In genomic region chr13:77511552-77511951, GRCh38 we compare ENCODE assay signal across 21 cellular contexts. TPM values are rescaled to one million over a fixed set of nuclear protein-coding genes. Genes with fewer than 3 reads are reported as not detected.
DNase-seq lines count a peak whose midpoint lies in the region; ATAC-seq and TF ChIP-seq lines count a peak whose summit lies in the region.
"Had no signal": no experiment of that assay in that cellular context is flagged by ENCODE, and none has a peak within 500 bp of the region (broad histone marks: within the 10 kb centered on the region; RNA-seq: fewer than 3 reads in every experiment).

No MANE protein-coding gene starts in this region.

- intact Hi-C loops in CD4-positive, alpha-beta memory T cell (cut with micrococcal nuclease), result no loop called here

- H3K27ac ChIP-seq in CD4-positive, alpha-beta memory T cell (ENCODE audit: low read depth, low read length), result no peak overlapping the region
- H3K27ac ChIP-seq: BLaER1 treated with 17β-estradiol and CSF1 and Interleukin-3, amounts not matched to agents 10 nM and 100 nM; Peyer's patch had no signal

- H3K4me3 ChIP-seq in CD4-positive, alpha-beta memory T cell (ENCODE audit: low read length in 2 of 2), result no peak overlapping the region
- H3K4me3 ChIP-seq: BLaER1 treated with 17β-estradiol and CSF1 and Interleukin-3, amounts not matched to agents 10 nM and 100 nM; Peyer's patch had no signal

- H3K36me3 Mint-ChIP-seq in CD4-positive, alpha-beta memory T cell, result no peaks in the 10 kb centered on the region
- H3K36me3 Mint-ChIP-seq in stimulated activated naive B cell treated with anti-CD40 and anti-IgM and Interleukin-4, amounts not matched to agents 10 μg/mL and 1 μg/mL and 100 μg/mL, for 72 hours, result no peaks in the 10 kb centered on the region

- DNase-seq in DMS53 (lab: John Stamatoyannopoulos, UW), result peak; percentile 15
- no peak for DNase-seq in DMS53 treated with DMSO at 0.1 percent for 48 hours (lab: John Stamatoyannopoulos, UW; ENCODE audit: unreplicated experiment)
- peak; percentile 43 for DNase-seq in NCI-H748 treated with DMSO at 0.1 percent for 48 hours (lab: John Stamatoyannopoulos, UW)
- peak; percentile 64 for DNase-seq in glomerular visceral epithelial cell (ENCODE audit: extremely low spot score)
- no peak for DNase-seq in stimulated activated naive CD4-positive, alpha-beta T cell treated with Interleukin-2 at 50 U/mL for 16 hours (lab: John Stamatoyannopoulos, UW)
- no peak for DNase-seq in CD4-positive, alpha-beta memory T cell
- no peak for DNase-seq in stimulated activated naive B cell treated with anti-CD40 and anti-IgM and Interleukin-4, amounts not matched to agents 10 μg/mL and 1 μg/mL and 100 μg/mL, for 72 hours
- DNase-seq: activated CD4-positive, alpha-beta T cell treated with anti-CD3 and anti-CD28 coated beads, Interleukin-2, amount 50 U/mL, for 4 hours; activated naive CD4-positive, alpha-beta T cell treated with anti-CD3 and anti-CD28 coated beads, Interleukin-2, amount 50 U/mL, for 16 hours; activated T-cell treated with anti-CD3 and anti-CD28 coated beads, Interleukin-2, amount 50 U/mL, for 1 hour; foreskin melanocyte; left colon; NCI-H774; Peyer's patch; retina; stimulated activated CD4-positive, alpha-beta T cell treated with anti-CD3 and anti-CD28 coated beads, Interleukin-15, amount 100 ng/mL, for 24 hours; stimulated activated naive CD8-positive, alpha-beta T cell treated with anti-CD3 and anti-CD28 coated beads, Interleukin-15, Interleukin-2, amounts not matched to agents 100 U/mL and 50 U/mL, for 24 hours; trophoblast cell had no signal

- peaks cover 0 to 2% (median 0%) of the 10 kb centered on the region in 4 donors for H3K4me1 Mint-ChIP-seq in CD4-positive, alpha-beta memory T cell
- peaks cover 28 to 45% of the 10 kb centered on the region in 2 donors for H3K4me1 Mint-ChIP-seq in stimulated activated naive B cell treated with anti-CD40 and anti-IgM and Interleukin-4, amounts not matched to agents 10 μg/mL and 1 μg/mL and 100 μg/mL, for 72 hours
- H3K4me1 Mint-ChIP-seq: neural crest cell had no signal

- H3K4me1 ChIP-seq in CD4-positive, alpha-beta memory T cell (ENCODE audit: insufficient read depth, low read length), result no peaks in the 10 kb centered on the region
- H3K4me1 ChIP-seq: Peyer's patch had no signal

- no peak overlapping the region for H3K4me3 Mint-ChIP-seq in CD4-positive, alpha-beta memory T cell
- no peak overlapping the region for H3K4me3 Mint-ChIP-seq in stimulated activated naive B cell treated with anti-CD40 and anti-IgM and Interleukin-4, amounts not matched to agents 10 μg/mL and 1 μg/mL and 100 μg/mL, for 72 hours
- H3K4me3 Mint-ChIP-seq: neural crest cell had no signal

- no peaks in the 10 kb centered on the region for H3K36me3 ChIP-seq in CD4-positive, alpha-beta memory T cell (ENCODE audit: insufficient read depth, low read length)
- H3K36me3 ChIP-seq: BLaER1 treated with 17β-estradiol and CSF1 and Interleukin-3, amounts not matched to agents 10 nM and 100 nM; Peyer's patch had no signal

- H3K9me3 Mint-ChIP-seq in CD4-positive, alpha-beta memory T cell, result no peaks in the 10 kb centered on the region
- no peaks in the 10 kb centered on the region for H3K9me3 Mint-ChIP-seq in stimulated activated naive B cell treated with anti-CD40 and anti-IgM and Interleukin-4, amounts not matched to agents 10 μg/mL and 1 μg/mL and 100 μg/mL, for 72 hours
- H3K9me3 Mint-ChIP-seq: neural crest cell had no signal

- TF ChIP-seq EP300 in Ishikawa (IDR thresholded peaks at IDR 0.05; ENCODE audit: borderline replicate concordance), result peak; percentile 33; the same call in 1 of the 2 replicates

- no peaks in the 10 kb centered on the region for H3K27me3 ChIP-seq in CD4-positive, alpha-beta memory T cell (ENCODE audit: insufficient read depth, low read length)
- H3K27me3 ChIP-seq: BLaER1 treated with 17β-estradiol and CSF1 and Interleukin-3, amounts not matched to agents 10 nM and 100 nM; Peyer's patch had no signal

- no peak for ATAC-seq in stimulated activated naive B cell treated with anti-CD40 and anti-IgM and Interleukin-4, amounts not matched to agents 10 μg/mL and 1 μg/mL and 100 μg/mL, for 72 hours (replicated peaks)
- ATAC-seq: left colon; stimulated activated naive CD8-positive, alpha-beta T cell treated with anti-CD3 and anti-CD28 coated beads, Interleukin-15, Interleukin-2, amounts not matched to agents 100 U/mL and 50 U/mL, for 24 hours had no signal

- POLR2A ChIA-PET in CD4-positive, alpha-beta memory T cell (lab: Charles Lee; ENCODE audit: partially characterized antibody), result no interaction called here

- H3K9me3 ChIP-seq in CD4-positive, alpha-beta memory T cell (ENCODE audit: control insufficient read depth in 1 of 2, low read length in 2 of 2), result no peaks in the 10 kb centered on the region
- H3K9me3 ChIP-seq: BLaER1 treated with 17β-estradiol and CSF1 and Interleukin-3, amounts not matched to agents 10 nM and 100 nM; Peyer's patch had no signal

- peaks cover 6 to 12% of the 10 kb centered on the region in 2 donors for H3K27me3 Mint-ChIP-seq in CD4-positive, alpha-beta memory T cell
- H3K27me3 Mint-ChIP-seq in stimulated activated naive B cell treated with anti-CD40 and anti-IgM and Interleukin-4, amounts not matched to agents 10 μg/mL and 1 μg/mL and 100 μg/mL, for 72 hours, result no peaks in the 10 kb centered on the region

- H3K27ac Mint-ChIP-seq in CD4-positive, alpha-beta memory T cell, result no peak overlapping the region
- H3K27ac Mint-ChIP-seq in stimulated activated naive B cell treated with anti-CD40 and anti-IgM and Interleukin-4, amounts not matched to agents 10 μg/mL and 1 μg/mL and 100 μg/mL, for 72 hours, result no peak overlapping the region

- CTCF ChIA-PET in CD4-positive, alpha-beta memory T cell (lab: Charles Lee; ENCODE audit: partially characterized antibody), result interaction anchor here (1.5 kb wide), 1 partner anchor 12 kb away, joined by 3 read pairs; no protein-coding TSS in a partner anchor

- TF ChIP-seq RAD21 in Ishikawa (IDR thresholded peaks at IDR 0.05; ENCODE audit: low read depth), result no peak

TF ChIP-seq in Ishikawa, 13 proteins besides CTCF, POLR2A, EP300 and RAD21:
- TF ChIP-seq CREB1 (IDR thresholded peaks at IDR 0.05; ENCODE audit: low read depth) (no peak), TCF12 (IDR thresholded peaks at IDR 0.05; ENCODE audit: low read depth) (0 out of 2 replicates have a peak, but pooled peaks have one; percentile 22), FOXM1 (IDR thresholded peaks at IDR 0.05; ENCODE audit: borderline replicate concordance, low read depth) (no peak), EGR1 (IDR thresholded peaks at IDR 0.05) (no peak), CEBPB (IDR thresholded peaks at IDR 0.05) (no peak), USF1 (IDR thresholded peaks at IDR 0.05) (peak; percentile 20; the same call in 1 of the 2 replicates), MAX (IDR thresholded peaks at IDR 0.05) (0 out of 2 replicates have a peak, but pooled peaks have one; percentile 17), NFIC (IDR thresholded peaks at IDR 0.05) (peak; percentile 49; the same call in 1 of the 2 replicates), YY1 (IDR thresholded peaks at IDR 0.05; ENCODE audit: low read depth) (no peak), TAF1 (IDR thresholded peaks at IDR 0.05; ENCODE audit: low read depth) (no peak)

RNA-seq across cellular contexts. Expression of gene SCEL, which starts 24.0 kb away (rescaled TPM):
- not detected for total RNA-seq in CD4-positive, alpha-beta memory T cell
- not detected for polyA plus RNA-seq in CD4-positive, alpha-beta memory T cell
- total RNA-seq: neural crest cell, Peyer's patch had no signal

Comparison
In these comparisons a context has a peak if more than half of its experiments do, and no peak if none do; other contexts are left out.
1. DNase-seq: peak in DMS53 (single experiment), NCI-H748 treated with DMSO at 0.1 percent for 48 hours (single experiment) and glomerular visceral epithelial cell (single experiment); none in DMS53 treated with DMSO at 0.1 percent for 48 hours (single experiment), stimulated activated naive CD4-positive, alpha-beta T cell treated with Interleukin-2 at 50 U/mL for 16 hours (single experiment), CD4-positive, alpha-beta memory T cell (0 of 5) and stimulated activated naive B cell treated with anti-CD40 and anti-IgM and Interleukin-4, amounts not matched to agents 10 μg/mL and 1 μg/mL and 100 μg/mL, for 72 hours (single experiment).